Comparison of ENCODE assay signal across 7 cellular contexts in genomic region chr9:36698984-36699383, GRCh38.
"Had no signal": no experiment of that assay in that cellular context is flagged by ENCODE, and none has a peak within 500 bp of the region (broad histone marks: within the 10 kb centered on the region; RNA-seq: fewer than 3 reads in every experiment).

No MANE protein-coding gene starts in this region.

- H3K4me3 ChIP-seq: GM12878 had no signal

- DNase-seq: GDM1, GF-D8 had no signal

- FAIRE-seq: GM12878, GM12891, GM12892, GM18507, GM19239 had no signal

- ATAC-seq: GM12878 had no signal
